In genomic region chr2:152337511-152337903, GRCh38 we compare ENCODE assay signal across 7 cellular contexts. TPM values are rescaled to one million over a fixed set of nuclear protein-coding genes. Genes with fewer than 3 reads are reported as not detected.
DNase-seq lines count a peak whose midpoint lies in the region; TF ChIP-seq lines count a peak whose summit lies in the region.

No MANE protein-coding gene starts in this region.

- H3K27me3 ChIP-seq in HUES64 (ENCODE audit: insufficient read depth, low read length) (peaks cover 9% of the 10 kb centered on the region; the same call in 1 of the 2 replicates), kidney epithelial cell (ENCODE audit: control insufficient read depth, insufficient read depth, low read length) (no peaks in the 10 kb centered on the region)

- no peak for TF ChIP-seq CTCF in brain (conservative IDR thresholded peaks at IDR 0.05)
- TF ChIP-seq CTCF in kidney epithelial cell (IDR thresholded peaks at IDR 0.05; ENCODE audit: insufficient read depth, low read length, poor library complexity, severe bottlenecking), result no peak

- H3K4me1 Mint-ChIP-seq in brain, result peaks cover 57% of the 10 kb centered on the region

- peaks cover 23% of the 10 kb centered on the region for H3K4me1 ChIP-seq in HUES64 (ENCODE audit: insufficient read depth, low read length)

- H3K27me3 Mint-ChIP-seq in brain, result peaks cover 24% of the 10 kb centered on the region

- peak overlapping the region; percentile 83 to 97 (median 87) for H3K27ac Mint-ChIP-seq in brain

- H3K9me3 Mint-ChIP-seq in brain, result no peaks in the 10 kb centered on the region

- H3K4me3 ChIP-seq in HUES64 (ENCODE audit: low read length) (peak overlapping the region; percentile 94), kidney epithelial cell (ENCODE audit: low read depth, low read length) (peak overlapping the region; percentile 95)

- WGBS in HUES64, result 85% methylated on average over 2 of the region's 2 CpGs

- no peaks in the 10 kb centered on the region for H3K36me3 ChIP-seq in HUES64 (ENCODE audit: insufficient read depth, low read length)
- no peaks in the 10 kb centered on the region for H3K36me3 ChIP-seq in kidney epithelial cell (ENCODE audit: control insufficient read depth, insufficient read depth, low read length)

- peaks cover 8% of the 10 kb centered on the region for H3K36me3 Mint-ChIP-seq in brain

- DNase-seq in kidney epithelial cell (ENCODE audit: low read depth) (no peak), substantia nigra (lab: John Stamatoyannopoulos, UW) (no peak), amygdala (lab: John Stamatoyannopoulos, UW) (no peak), dermis blood vessel endothelial cell (no peak), T-helper 9 cell (no peak)

- no peaks in the 10 kb centered on the region for H3K9me3 ChIP-seq in HUES64 (ENCODE audit: insufficient read depth, low read depth, low read length)

- peak overlapping the region; percentile 86 to 96 (median 91) for H3K4me3 Mint-ChIP-seq in brain

- H3K27ac ChIP-seq in HUES64 (ENCODE audit: low read depth, low read length), result no peak overlapping the region
- H3K27ac ChIP-seq in substantia nigra (ENCODE audit: low read depth, low read length, poor library complexity, severe bottlenecking), result peak overlapping the region; percentile 90

- H3K9ac ChIP-seq in HUES64 (ENCODE audit: low read depth, low read length), result no peak overlapping the region

RNA-seq across cellular contexts. Expression of gene FMNL2, which starts 2.5 kb away (rescaled TPM):
- 26.1 TPM for polyA plus RNA-seq in HUES64 (2013, experiment 1 of 2)
- 32.8 TPM for polyA plus RNA-seq in HUES64 (2013, experiment 2 of 2)
- 42.9 TPM for polyA plus RNA-seq in brain (ENCODE audit: insufficient read depth, low read depth, low replicate concordance)
- total RNA-seq in kidney epithelial cell, result 65.0 and 68.0 TPM in 2 replicates
- total RNA-seq in dermis blood vessel endothelial cell, result 44.4 and 60.6 TPM in 2 replicates
